ENCODE assay signal across 8 cellular contexts in genomic region chr19:7869910-7870511, GRCh38. TPM values are rescaled to one million over a fixed set of nuclear protein-coding genes. Genes with fewer than 3 reads are reported as not detected.
A peak's percentile ranks its signal among the peaks of the same experiment; 100 is the strongest.
DNase-seq lines count a peak whose midpoint lies in the region; ATAC-seq and TF ChIP-seq lines count a peak whose summit lies in the region.

No MANE protein-coding gene starts in this region.

- peaks cover 3% of the 10 kb centered on the region for H3K79me1 ChIP-seq in trophoblast cell (ENCODE audit: low read length)

- peak overlapping the region; percentile 12 for H4K12ac ChIP-seq in trophoblast cell (ENCODE audit: low read depth, low read length)

- no peak overlapping the region for H3K4ac ChIP-seq in trophoblast cell (ENCODE audit: low read depth, low read length)

- H3K27me3 Mint-ChIP-seq in activated CD8-positive, alpha-beta T cell treated with anti-CD3 and anti-CD28 coated beads, Interleukin-2, amount 10 ng/mL, durations not matched to agents 7 days and 5 days (ENCODE audit: low read depth) = peaks cover 48% of the 10 kb centered on the region

- H3K4me2 ChIP-seq in trophoblast cell (ENCODE audit: low read length) = peak overlapping the region; percentile 71

- no peaks in the 10 kb centered on the region for H3K79me2 ChIP-seq in trophoblast cell (ENCODE audit: control insufficient read depth, insufficient read depth, low read length, poor library complexity)

- no peak overlapping the region for H3K14ac ChIP-seq in trophoblast cell (ENCODE audit: low read length)

- H3K4me3 ChIP-seq in GM12864 (ENCODE audit: low read depth, low read length) = peak overlapping the region; percentile 50
- no peak overlapping the region for H3K4me3 ChIP-seq in fibroblast of pulmonary artery (replicated peaks; ENCODE audit: low read depth, low read length)
- H3K4me3 ChIP-seq in trophoblast cell (ENCODE audit: low read depth, low read length) = peak overlapping the region; percentile 43

- no peak overlapping the region for H4K91ac ChIP-seq in trophoblast cell (ENCODE audit: low read depth, low read length)

- no peaks in the 10 kb centered on the region for H3K36me3 Mint-ChIP-seq in activated CD8-positive, alpha-beta T cell treated with anti-CD3 and anti-CD28 coated beads, Interleukin-2, amount 10 ng/mL, durations not matched to agents 7 days and 5 days (ENCODE audit: low read depth)

- no peaks in the 10 kb centered on the region for H3K36me3 ChIP-seq in trophoblast cell (ENCODE audit: control insufficient read depth in 1 of 2, insufficient read depth in 2 of 2, low read length in 2 of 2)

- H3K27ac Mint-ChIP-seq in activated CD8-positive, alpha-beta T cell treated with anti-CD3 and anti-CD28 coated beads, Interleukin-2, amount 10 ng/mL, durations not matched to agents 7 days and 5 days = no peak overlapping the region

- no peak overlapping the region for H4K8ac ChIP-seq in trophoblast cell (ENCODE audit: low read depth, low read length)

- H2BK120ac ChIP-seq in trophoblast cell (ENCODE audit: insufficient read depth, low read length, poor library complexity) = no peak overlapping the region

- WGBS in trophoblast cell (ENCODE audit: extremely low coverage, insufficient coverage, insufficient read length) = no CpG with 5 or more reads among the region's 30 CpGs

- no peak overlapping the region for H3K23ac ChIP-seq in trophoblast cell (ENCODE audit: low read length)

- peak overlapping the region; percentile 18 for H3K4me3 Mint-ChIP-seq in activated CD8-positive, alpha-beta T cell treated with anti-CD3 and anti-CD28 coated beads, Interleukin-2, amount 10 ng/mL, durations not matched to agents 7 days and 5 days

- H2BK12ac ChIP-seq in trophoblast cell (ENCODE audit: low read length) = no peak overlapping the region

- H3K9me3 ChIP-seq in trophoblast cell (ENCODE audit: insufficient read depth, low read depth, low read length) = peaks cover 13% of the 10 kb centered on the region

- H2AK5ac ChIP-seq in trophoblast cell (ENCODE audit: low read length) = no peak overlapping the region

- H3K4me1 ChIP-seq in trophoblast cell (ENCODE audit: control insufficient read depth in 1 of 2, insufficient read depth in 2 of 2, low read length in 2 of 2) = peaks cover 16 to 40% of the 10 kb centered on the region in 2 experiments

- H3K4me1 Mint-ChIP-seq in activated CD8-positive, alpha-beta T cell treated with anti-CD3 and anti-CD28 coated beads, Interleukin-2, amount 10 ng/mL, durations not matched to agents 7 days and 5 days (ENCODE audit: low read depth) = peaks cover 47% of the 10 kb centered on the region

- no peaks in the 10 kb centered on the region for H3K9me3 Mint-ChIP-seq in activated CD8-positive, alpha-beta T cell treated with anti-CD3 and anti-CD28 coated beads, Interleukin-2, amount 10 ng/mL, durations not matched to agents 7 days and 5 days (ENCODE audit: insufficient read depth)

- peak overlapping the region; percentile 88 for H2AFZ ChIP-seq in trophoblast cell (ENCODE audit: insufficient read depth, low read length, poor library complexity)

- CTCF ChIA-PET in activated CD8-positive, alpha-beta T cell treated with anti-CD3 and anti-CD28 coated beads, Interleukin-2, amount 10 ng/mL, durations not matched to agents 7 days and 5 days (lab: Charles Lee) = interaction anchor here (0.6 to 2.0 kb wide), 36 partner anchors 7 to 607 kb away, joined by 3 to 40 read pairs (median 5); partner anchors contain the start of genes LRRC8E, MAP2K7, MCOLN1 and PET100

- no peak overlapping the region for H2BK5ac ChIP-seq in trophoblast cell (ENCODE audit: low read depth, low read length, poor library complexity)

- H3K27ac ChIP-seq in trophoblast cell (ENCODE audit: low read depth, low read length) = no peak overlapping the region

- H3K27me3 ChIP-seq in trophoblast cell (ENCODE audit: insufficient read depth, low read length) = peaks cover 23% of the 10 kb centered on the region

- no peak overlapping the region for H3K9ac ChIP-seq in trophoblast cell (ENCODE audit: low read length)

- TF ChIP-seq CTCF in GM12864 (IDR thresholded peaks at IDR 0.05; ENCODE audit: low read depth, low read length, missing control alignments) (no peak), fibroblast of pulmonary artery (IDR thresholded peaks at IDR 0.05; ENCODE audit: low read length, missing control alignments) (no peak)

- peak; percentile 38 for DNase-seq in GM12864 (ENCODE audit: low read depth)
- peak; percentile 90 for DNase-seq in NAMALWA (ENCODE audit: low spot score)
- DNase-seq in activated CD8-positive, alpha-beta T cell treated with anti-CD3 and anti-CD28 coated beads, Interleukin-2, amount 10 ng/mL, durations not matched to agents 7 days and 5 days = peak; percentile 61
- peak; percentile 23 for DNase-seq in fibroblast of pulmonary artery (ENCODE audit: low read depth)
- peak; percentile 41 to 67 for DNase-seq in trophoblast cell
- no peak for DNase-seq in DMS79 treated with DMSO at 0.1 percent for 48 hours (lab: John Stamatoyannopoulos, UW)

- ATAC-seq in activated CD8-positive, alpha-beta T cell treated with anti-CD3 and anti-CD28 coated beads, Interleukin-2, amount 10 ng/mL, durations not matched to agents 7 days and 5 days = peak; percentile 23
- ATAC-seq in HG03460 (IDR thresholded peaks at IDR 0.05; ENCODE audit: unreplicated experiment) (no peak), HG03520 (IDR thresholded peaks at IDR 0.05; ENCODE audit: unreplicated experiment) (no peak)

- H3K18ac ChIP-seq in trophoblast cell (ENCODE audit: low read length) = no peak overlapping the region

- POLR2A ChIA-PET in activated CD8-positive, alpha-beta T cell treated with anti-CD3 and anti-CD28 coated beads, Interleukin-2, amount 10 ng/mL, durations not matched to agents 7 days and 5 days (lab: Charles Lee) = interaction anchor here (1.5 kb wide), 1 partner anchor 73 kb away, joined by 5 read pairs; the partner anchor contains the start of gene TIMM44

RNA-seq across cellular contexts. Expression of gene PRR36, which starts 4.2 kb away (rescaled TPM):
- total RNA-seq in activated CD8-positive, alpha-beta T cell treated with anti-CD3 and anti-CD28 coated beads, Interleukin-2, amount 10 ng/mL, durations not matched to agents 7 days and 5 days = under 1 TPM; 0.08 to 0.10 TPM
- polyA plus RNA-seq in trophoblast cell (2013) = 0.94 and 1.00 TPM in 2 replicates

RNA-seq across cellular contexts. Expression of gene LRRC8E, which starts 18.3 kb away (rescaled TPM):
- total RNA-seq in activated CD8-positive, alpha-beta T cell treated with anti-CD3 and anti-CD28 coated beads, Interleukin-2, amount 10 ng/mL, durations not matched to agents 7 days and 5 days = not detected
- 2.3 and 2.4 TPM in 2 replicates for polyA plus RNA-seq in trophoblast cell (2013)

RNA-seq across cellular contexts. Expression of gene MAP2K7, which starts 33.7 kb away (rescaled TPM):
- total RNA-seq in activated CD8-positive, alpha-beta T cell treated with anti-CD3 and anti-CD28 coated beads, Interleukin-2, amount 10 ng/mL, durations not matched to agents 7 days and 5 days = 10 to 100 TPM; 36.5 to 39.9 TPM
- 32.6 and 34.8 TPM in 2 replicates for polyA plus RNA-seq in trophoblast cell (2013)

RNA-seq across cellular contexts. Expression of gene EVI5L, which starts 40.0 kb away (rescaled TPM):
- 1 to 10 TPM; 8.0 to 9.3 TPM for total RNA-seq in activated CD8-positive, alpha-beta T cell treated with anti-CD3 and anti-CD28 coated beads, Interleukin-2, amount 10 ng/mL, durations not matched to agents 7 days and 5 days
- polyA plus RNA-seq in trophoblast cell (2013) = 7.0 and 7.3 TPM in 2 replicates

RNA-seq across cellular contexts. Expression of gene TGFBR3L, which starts 44.6 kb away (rescaled TPM):
- 1 to 10 TPM; 2.7 to 3.6 TPM for total RNA-seq in activated CD8-positive, alpha-beta T cell treated with anti-CD3 and anti-CD28 coated beads, Interleukin-2, amount 10 ng/mL, durations not matched to agents 7 days and 5 days
- 0.64 and 0.90 TPM in 2 replicates for polyA plus RNA-seq in trophoblast cell (2013)
